1 cellular context compared by ENCODE assay signal in the genomic region with DNA sequence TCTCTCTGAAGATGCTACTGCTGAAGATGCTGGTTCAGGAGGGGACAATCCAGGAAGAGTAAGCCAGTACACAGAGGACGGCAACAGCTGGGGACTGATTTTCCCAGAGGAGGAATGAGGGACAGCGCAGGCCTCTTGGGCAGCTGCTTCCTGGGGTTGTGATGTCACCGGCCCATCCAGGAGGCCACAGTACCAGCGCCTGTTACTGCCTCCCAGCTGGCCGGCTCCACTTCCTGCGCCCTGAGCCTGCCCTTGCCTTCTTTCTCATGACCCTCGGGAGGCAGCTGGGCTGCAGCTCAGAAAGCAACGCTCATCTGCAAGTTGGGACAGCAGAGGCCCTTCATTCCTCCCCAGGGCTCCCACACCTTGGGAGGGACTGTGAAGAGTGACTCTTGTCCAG.
TF ChIP-seq lines count a peak whose summit lies in the region.

No MANE protein-coding gene starts in this region.

TF ChIP-seq in WTC11, 78 proteins besides CTCF, POLR2A, EP300 and RAD21 (continued from another document):
- TF ChIP-seq E2F4 (CRISPR knock-in tag; IDR thresholded peaks at IDR 0.05; ENCODE audit: borderline replicate concordance, low read depth) (no peak), CREM (CRISPR knock-in tag; IDR thresholded peaks at IDR 0.05) (no peak), PRRX2 (CRISPR knock-in tag; IDR thresholded peaks at IDR 0.05) (no peak), EMX1 (CRISPR knock-in tag; IDR thresholded peaks at IDR 0.05) (no peak), ZNF396 (CRISPR knock-in tag; IDR thresholded peaks at IDR 0.05; ENCODE audit: borderline replicate concordance) (no peak), HMGA2 (CRISPR knock-in tag; IDR thresholded peaks at IDR 0.05) (no peak), ZNF425 (CRISPR knock-in tag; conservative IDR thresholded peaks at IDR 0.05) (no peak)
